ENCODE assay signal across 29 cellular contexts in the genomic region with DNA sequence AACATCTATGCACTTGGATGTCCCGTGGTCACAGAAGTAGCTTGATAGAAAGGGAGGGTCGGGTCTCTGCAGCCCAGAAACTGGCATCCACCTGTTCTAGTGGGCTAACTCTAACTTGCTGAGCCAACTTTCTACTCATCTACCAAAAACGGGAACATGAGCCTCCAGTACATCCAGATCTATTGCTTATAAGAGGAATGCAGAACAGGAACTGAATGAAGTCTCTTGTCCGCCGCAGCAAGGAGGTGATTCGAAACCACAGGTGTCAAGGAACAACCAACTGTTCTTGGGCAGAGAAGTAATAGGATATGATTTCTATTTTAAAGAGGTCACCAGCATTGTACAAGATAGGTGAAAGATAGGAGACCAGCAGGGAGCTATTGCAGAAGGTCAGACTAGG. TPM values are rescaled to one million over a fixed set of nuclear protein-coding genes. Genes with fewer than 3 reads are reported as not detected.
"Had no signal": no experiment of that assay in that cellular context is flagged by ENCODE, and none has a peak within 500 bp of the region (broad histone marks: within the 10 kb centered on the region; RNA-seq: fewer than 3 reads in every experiment).

No MANE protein-coding gene starts in this region.

- H3K27ac ChIP-seq: ascending aorta, brain microvascular endothelial cell, hepatocyte, neural progenitor cell, sigmoid colon, uterus, WERI-Rb-1 had no signal

- H3K4me2 ChIP-seq: hepatocyte, neural progenitor cell, smooth muscle cell had no signal

- H3K4me1 ChIP-seq: ascending aorta, sigmoid colon, uterus had no signal

- H3K9me3 ChIP-seq: ascending aorta, sigmoid colon, uterus had no signal

- H3K9ac ChIP-seq: neural progenitor cell had no signal

- H3K27me3 ChIP-seq: ascending aorta, brain microvascular endothelial cell, hepatocyte, neural progenitor cell, uterus had no signal

- H2AFZ ChIP-seq: hepatocyte had no signal

- ATAC-seq: activated CD8-positive, alpha-beta memory T cell treated with anti-CD3 and anti-CD28 coated beads, Interleukin-2, amount 10 ng/mL, durations not matched to agents 7 days and 5 days; activated CD8-positive, alpha-beta T cell treated with anti-CD3 and anti-CD28 coated beads for 36 hours; activated naive CD4-positive, alpha-beta T cell treated with anti-CD3 and anti-CD28 coated beads, Interleukin-2, amount 50 U/mL, for 72 hours; left lobe of liver; naive thymus-derived CD4-positive, alpha-beta T cell; stimulated activated memory B cell treated with anti-CD40 and anti-IgM and Interleukin-4, amounts not matched to agents 10 μg/mL and 1 μg/mL and 100 μg/mL, for 72 hours had no signal

- H3K4me3 ChIP-seq: ascending aorta, hepatocyte, lung, neural progenitor cell, sigmoid colon, smooth muscle cell, uterus had no signal

- H3K36me3 ChIP-seq: ascending aorta, brain microvascular endothelial cell, neural progenitor cell, sigmoid colon, uterus, WERI-Rb-1 had no signal

- DNase-seq: activated CD4-positive, alpha-beta T cell treated with anti-CD3 and anti-CD28 coated beads, Interleukin-2, amount 10 ng/mL, durations not matched to agents 7 days and 5 days; activated CD4-positive, CD25-positive, alpha-beta regulatory T cell treated with anti-CD3 and anti-CD28 coated beads, Interleukin-2, amount 50 U/mL, for 72 hours; activated CD8-positive, alpha-beta memory T cell treated with anti-CD3 and anti-CD28 coated beads, Interleukin-2, amount 10 ng/mL, durations not matched to agents 7 days and 5 days; activated CD8-positive, alpha-beta T cell treated with anti-CD3 and anti-CD28 coated beads for 36 hours; activated effector memory CD4-positive, alpha-beta T cell treated with anti-CD3 and anti-CD28 coated beads, Interleukin-2, amount 50 U/mL, for 16 hours; activated T-cell treated with anti-CD3 and anti-CD28 coated beads for 4 hours; brain microvascular endothelial cell; caudate nucleus; effector CD4-positive, alpha-beta T cell; glutamatergic neuron; immature natural killer cell; naive thymus-derived CD4-positive, alpha-beta T cell; retina; sigmoid colon; stimulated activated CD4-positive, alpha-beta T cell treated with anti-CD3 and anti-CD28 coated beads, Interleukin-15, amount 100 ng/mL, for 24 hours; trophoblast cell; uterus; WERI-Rb-1 had no signal

- FAIRE-seq: endometrium, TTC549 had no signal

- H3K79me2 ChIP-seq: hepatocyte had no signal

RNA-seq across cellular contexts. Expression of a gene that starts 17.9 kb away (rescaled TPM):
- polyA plus RNA-seq: adipose tissue, smooth muscle cell had no signal
